ENCODE assay signal across 13 cellular contexts in the genomic region with DNA sequence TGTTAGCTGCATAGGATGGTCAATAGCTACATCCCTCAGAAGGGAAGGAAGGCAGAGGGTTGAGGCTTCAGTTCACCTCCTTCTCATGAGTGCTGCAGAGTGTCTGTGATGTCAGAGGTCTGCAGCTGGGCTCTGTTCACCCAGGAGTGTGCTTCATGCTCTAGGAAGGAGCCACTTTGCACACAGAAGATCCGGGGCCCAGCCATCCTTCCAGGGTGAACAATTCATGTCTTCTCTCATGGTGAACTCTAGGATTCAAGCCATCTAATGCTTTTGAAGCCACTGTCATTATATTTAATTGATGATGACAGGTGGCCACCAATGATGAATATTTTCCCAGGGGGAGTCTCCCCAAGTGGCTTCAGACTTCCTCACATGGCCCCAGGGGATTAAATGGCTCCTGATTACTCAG. TPM values are rescaled to one million over a fixed set of nuclear protein-coding genes. Genes with fewer than 3 reads are reported as not detected.
"Had no signal": no experiment of that assay in that cellular context is flagged by ENCODE, and none has a peak within 500 bp of the region (broad histone marks: within the 10 kb centered on the region; RNA-seq: fewer than 3 reads in every experiment).

No MANE protein-coding gene starts in this region.

RNA-seq across cellular contexts. Expression of gene IGLL5, which starts 16.2 kb away (rescaled TPM):
- total RNA-seq: activated CD8-positive, alpha-beta T cell treated with anti-CD3 and anti-CD28 coated beads for 36 hours; activated T-helper 17 cell treated with anti-CD3 and anti-CD28 coated beads, Interleukin-2, amount 50 U/mL, for 72 hours; astrocyte; cardiac septum; cerebellum; endothelial cell of umbilical vein; fibroblast of lung; fibroblast of villous mesenchyme; occipital lobe; pulmonary artery endothelial cell; WTC11 had no signal
- polyA plus RNA-seq: endothelial cell of umbilical vein, fibroblast of lung, keratinocyte, right cardiac atrium had no signal
